In genomic region chr6:27479319-27480182, GRCh38 we compare ENCODE assay signal across 8 cellular contexts. TPM values are rescaled to one million over a fixed set of nuclear protein-coding genes. Genes with fewer than 3 reads are reported as not detected.
DNase-seq lines count a peak whose midpoint lies in the region; ATAC-seq and TF ChIP-seq lines count a peak whose summit lies in the region.

No MANE protein-coding gene starts in this region.

- WGBS in suprapubic skin: 3% methylated on average over 33 of the region's 33 CpGs

- H3K9me3 ChIP-seq in ES-I3 (ENCODE audit: control insufficient read depth, insufficient read depth, low read length): no peaks in the 10 kb centered on the region
- H3K9me3 ChIP-seq in neutrophil: no peaks in the 10 kb centered on the region
- no peaks in the 10 kb centered on the region for H3K9me3 ChIP-seq in suprapubic skin

- peak; percentile 84 for ATAC-seq in foreskin keratinocyte

- H3K36me3 ChIP-seq in ES-I3 (ENCODE audit: insufficient read depth, low read length): no peaks in the 10 kb centered on the region
- no peaks in the 10 kb centered on the region for H3K36me3 ChIP-seq in neutrophil
- H3K36me3 ChIP-seq in suprapubic skin: no peaks in the 10 kb centered on the region

- H3K27me3 ChIP-seq in foreskin keratinocyte: no peaks in the 10 kb centered on the region
- peaks cover 14% of the 10 kb centered on the region for H3K27me3 ChIP-seq in neutrophil
- no peaks in the 10 kb centered on the region for H3K27me3 ChIP-seq in suprapubic skin

- DNase-seq in H4 (ENCODE audit: low spot score) (peak; percentile 82), LHCN-M2 (ENCODE audit: low read depth) (peak; percentile 93), SHP77 (lab: John Stamatoyannopoulos, UW) (peak; percentile 47 to 71), foreskin keratinocyte (peak; percentile 84 to 90), suprapubic skin (ENCODE audit: low spot score in 2 of 2) (peak; percentile 85 to 88)
- peak; percentile 93 for DNase-seq in activated effector memory CD4-positive, alpha-beta T cell treated with anti-CD3 and anti-CD28 coated beads, Interleukin-2, amount 50 U/mL, for 16 hours

- H3K4me1 ChIP-seq in ES-I3 (ENCODE audit: insufficient read depth, low read length) (peaks cover 4% of the 10 kb centered on the region; the same call in 1 of the 2 replicates), foreskin keratinocyte (peaks cover 5% of the 10 kb centered on the region), neutrophil (ENCODE audit: control insufficient read depth in 1 of 2, insufficient read depth in 1 of 2, low read depth in 1 of 2, low read length in 1 of 2) (peaks cover 14 to 15% of the 10 kb centered on the region in 2 experiments), suprapubic skin (peaks cover 15% of the 10 kb centered on the region)

- H3K27ac ChIP-seq in foreskin keratinocyte (peak overlapping the region; percentile 57), neutrophil (peak overlapping the region; percentile 80), suprapubic skin (peak overlapping the region; percentile 96)

- H3K9ac ChIP-seq in ES-I3 (ENCODE audit: low read depth, low read length): peak overlapping the region; percentile 74

- TF ChIP-seq POLR2A in suprapubic skin (IDR thresholded peaks at IDR 0.05): peak in 1 of 2 donors; percentile 55

- TF ChIP-seq CTCF in foreskin keratinocyte (conservative IDR thresholded peaks at IDR 0.05) (no peak), neutrophil (IDR thresholded peaks at IDR 0.05) (no peak), suprapubic skin (IDR thresholded peaks at IDR 0.05) (no peak)

- TF ChIP-seq EP300 in suprapubic skin (IDR thresholded peaks at IDR 0.05): no peak

- H3K4me3 ChIP-seq in neutrophil (ENCODE audit: low read depth in 1 of 2, low read length in 1 of 2) (peak overlapping the region; percentile 58 to 68), suprapubic skin (peak overlapping the region; percentile 85)

RNA-seq across cellular contexts. Expression of gene ZNF184, which starts 6.6 kb away (rescaled TPM):
- total RNA-seq in H4 (2014; rRNA removed; shearing (Covaris generic)): 7.3 and 10.2 TPM in 2 replicates
- 11.5 and 15.7 TPM in 2 replicates for total RNA-seq in LHCN-M2 (2014; rRNA removed)
- 2.7 TPM for polyA plus RNA-seq in LHCN-M2 (2012)
- total RNA-seq in foreskin keratinocyte: 4.9 and 5.4 TPM in 2 replicates
- polyA plus RNA-seq in foreskin keratinocyte: 1.5 and 1.9 TPM in 2 replicates
- total RNA-seq in suprapubic skin: 10 to 100 TPM in 2 of 4 donors, 1 to 10 TPM in 2; 6.3 to 14.2 (median 10.5) TPM

Comparison
In these comparisons a context has a peak if more than half of its experiments do, and no peak if none do; other contexts are left out.
1. Peak in every context shown above with its lines: DNase-seq, ATAC-seq, H3K4me3 ChIP-seq and H3K27ac ChIP-seq.